In genomic region chr3:43015572-43016512, GRCh38 we compare ENCODE assay signal across 21 cellular contexts. TPM values are rescaled to one million over a fixed set of nuclear protein-coding genes. Genes with fewer than 3 reads are reported as not detected.
DNase-seq lines count a peak whose midpoint lies in the region; ATAC-seq and TF ChIP-seq lines count a peak whose summit lies in the region.
"Had no signal": no experiment of that assay in that cellular context is flagged by ENCODE, and none has a peak within 500 bp of the region (broad histone marks: within the 10 kb centered on the region; RNA-seq: fewer than 3 reads in every experiment).

No MANE protein-coding gene starts in this region.

- CTCF ChIA-PET in CD8-positive, alpha-beta T cell (lab: Charles Lee), result no interaction called here

- H3K23ac ChIP-seq in trophoblast cell (ENCODE audit: low read length), result no peak overlapping the region

- H3K4me3 ChIP-seq in BLaER1 (0 out of 2 replicates have a peak overlapping the region, but pooled peaks have one; percentile 34), trophoblast cell (ENCODE audit: low read depth, low read length) (no peak overlapping the region)
- H3K4me3 ChIP-seq in CD8-positive, alpha-beta T cell (ENCODE audit: low read depth, low read length), result no peak overlapping the region
- H3K4me3 ChIP-seq: esophagus squamous epithelium, testis had no signal

- no peak overlapping the region for H3K4me3 Mint-ChIP-seq in CD8-positive, alpha-beta T cell
- no peak overlapping the region for H3K4me3 Mint-ChIP-seq in stimulated activated memory B cell treated with anti-CD40 and anti-IgM and Interleukin-4, amounts not matched to agents 10 μg/mL and 1 μg/mL and 100 μg/mL, for 72 hours
- H3K4me3 Mint-ChIP-seq: activated B cell treated with CpG ODN at 0.5 μM for 24 hours, neural crest cell had no signal

- no peak overlapping the region for H2BK120ac ChIP-seq in trophoblast cell (ENCODE audit: insufficient read depth, low read length, poor library complexity)

- H3K4me1 ChIP-seq in BLaER1 (peaks cover 27% of the 10 kb centered on the region), trophoblast cell (ENCODE audit: control insufficient read depth in 1 of 2, insufficient read depth in 2 of 2, low read length in 2 of 2) (peaks cover 0 to 4% of the 10 kb centered on the region in 2 experiments)
- peaks cover 41% of the 10 kb centered on the region for H3K4me1 ChIP-seq in CD8-positive, alpha-beta T cell (ENCODE audit: insufficient read depth, low read length)
- H3K4me1 ChIP-seq: testis had no signal

- peak overlapping the region; percentile 42 for H3K4me2 ChIP-seq in BLaER1
- no peak overlapping the region for H3K4me2 ChIP-seq in trophoblast cell (ENCODE audit: low read length)

- peak in 1 of 7 experiments; percentile 50 for DNase-seq in CD8-positive, alpha-beta T cell
- DNase-seq in RKO (ENCODE audit: low spot score), result peak; percentile 19
- peak; percentile 31 for DNase-seq in islet precursor cell
- no peak for DNase-seq in NCI-H2196 (lab: John Stamatoyannopoulos, UW; ENCODE audit: unreplicated experiment)
- DNase-seq in trophoblast cell, result no peak
- no peak for DNase-seq in NCI-H774 (lab: John Stamatoyannopoulos, UW)
- DNase-seq: activated B cell treated with CpG ODN at 0.5 μM for 24 hours; amygdala; cerebellar nuclear complex; effector CD4-positive, alpha-beta T cell; esophagus squamous epithelium; GOT3; left colon; NCI-H1436 treated with DMSO at 0.1 percent for 48 hours; NCI-H82; stimulated activated CD8-positive, alpha-beta memory T cell treated with anti-CD3 and anti-CD28 coated beads, Interleukin-4, amount 100 ng/mL, for 48 hours; testis had no signal

- no peak overlapping the region for H2AK5ac ChIP-seq in trophoblast cell (ENCODE audit: low read length)

- no peaks in the 10 kb centered on the region for H4K20me1 ChIP-seq in BLaER1

- H3K14ac ChIP-seq in trophoblast cell (ENCODE audit: low read length), result no peak overlapping the region

- H2AFZ ChIP-seq in trophoblast cell (ENCODE audit: insufficient read depth, low read length, poor library complexity), result no peak overlapping the region

- no peaks in the 10 kb centered on the region for H3K36me3 ChIP-seq in BLaER1
- no peaks in the 10 kb centered on the region for H3K36me3 ChIP-seq in CD8-positive, alpha-beta T cell (ENCODE audit: insufficient read depth, low read length)
- H3K36me3 ChIP-seq in trophoblast cell (ENCODE audit: control insufficient read depth in 1 of 2, insufficient read depth in 2 of 2, low read length in 2 of 2), result no peaks in the 10 kb centered on the region
- H3K36me3 ChIP-seq: esophagus squamous epithelium had no signal

- no CpG with 5 or more reads among the region's 4 CpGs for WGBS in trophoblast cell (ENCODE audit: extremely low coverage, insufficient coverage, insufficient read length)

- no peak overlapping the region for H4K91ac ChIP-seq in trophoblast cell (ENCODE audit: low read depth, low read length)

- no peak overlapping the region for H3K27ac Mint-ChIP-seq in CD8-positive, alpha-beta T cell
- no peak overlapping the region for H3K27ac Mint-ChIP-seq in stimulated activated memory B cell treated with anti-CD40 and anti-IgM and Interleukin-4, amounts not matched to agents 10 μg/mL and 1 μg/mL and 100 μg/mL, for 72 hours
- H3K27ac Mint-ChIP-seq: activated B cell treated with CpG ODN at 0.5 μM for 24 hours had no signal

- ATAC-seq in CD8-positive, alpha-beta T cell, result peak; percentile 22
- no peak for ATAC-seq in stimulated activated memory B cell treated with anti-CD40 and anti-IgM and Interleukin-4, amounts not matched to agents 10 μg/mL and 1 μg/mL and 100 μg/mL, for 72 hours
- ATAC-seq: left colon had no signal

- H3K79me1 ChIP-seq in trophoblast cell (ENCODE audit: low read length), result no peaks in the 10 kb centered on the region

- TF ChIP-seq CTCF in CD8-positive, alpha-beta T cell (IDR thresholded peaks at IDR 0.05), result no peak

- H3K27ac ChIP-seq in BLaER1, result peak overlapping the region; percentile 70
- peak overlapping the region; percentile 63 for H3K27ac ChIP-seq in CD8-positive, alpha-beta T cell (ENCODE audit: low read depth, low read length)
- no peak overlapping the region for H3K27ac ChIP-seq in trophoblast cell (ENCODE audit: low read depth, low read length)
- H3K27ac ChIP-seq: testis had no signal

- intact Hi-C loops in CD8-positive, alpha-beta T cell (cut with DNase I, micrococcal nuclease), result loop anchor here in 1 of 2 experiments (5.0 kb wide), 1 partner anchor 91 kb away; the partner anchor contains the start of gene POMGNT2

- no peak overlapping the region for H3K18ac ChIP-seq in trophoblast cell (ENCODE audit: low read length)

- peaks cover 2% of the 10 kb centered on the region for H3K36me3 Mint-ChIP-seq in CD8-positive, alpha-beta T cell
- H3K36me3 Mint-ChIP-seq in stimulated activated memory B cell treated with anti-CD40 and anti-IgM and Interleukin-4, amounts not matched to agents 10 μg/mL and 1 μg/mL and 100 μg/mL, for 72 hours, result no peaks in the 10 kb centered on the region

- H3K9me3 ChIP-seq in BLaER1 (peaks cover 62% of the 10 kb centered on the region), trophoblast cell (ENCODE audit: insufficient read depth, low read depth, low read length) (peaks cover 45% of the 10 kb centered on the region)
- H3K9me3 ChIP-seq in CD8-positive, alpha-beta T cell (ENCODE audit: low read length), result peaks cover 54% of the 10 kb centered on the region
- H3K9me3 ChIP-seq: testis had no signal

- H3K27me3 ChIP-seq in BLaER1 (no peaks in the 10 kb centered on the region), trophoblast cell (ENCODE audit: insufficient read depth, low read length) (no peaks in the 10 kb centered on the region)
- no peaks in the 10 kb centered on the region for H3K27me3 ChIP-seq in CD8-positive, alpha-beta T cell (ENCODE audit: insufficient read depth, low read length)
- H3K27me3 ChIP-seq: esophagus squamous epithelium, testis had no signal

- H3K9ac ChIP-seq in BLaER1 (no peak overlapping the region), trophoblast cell (ENCODE audit: low read length) (no peak overlapping the region)

- H2BK12ac ChIP-seq in trophoblast cell (ENCODE audit: low read length), result no peak overlapping the region

- H4K12ac ChIP-seq in trophoblast cell (ENCODE audit: low read depth, low read length), result no peak overlapping the region

- H3K79me2 ChIP-seq in trophoblast cell (ENCODE audit: control insufficient read depth, insufficient read depth, low read length, poor library complexity), result no peaks in the 10 kb centered on the region

- no peaks in the 10 kb centered on the region for H3K27me3 Mint-ChIP-seq in CD8-positive, alpha-beta T cell (ENCODE audit: low read depth)
- peaks cover 8% of the 10 kb centered on the region for H3K27me3 Mint-ChIP-seq in stimulated activated memory B cell treated with anti-CD40 and anti-IgM and Interleukin-4, amounts not matched to agents 10 μg/mL and 1 μg/mL and 100 μg/mL, for 72 hours
- H3K27me3 Mint-ChIP-seq: activated B cell treated with CpG ODN at 0.5 μM for 24 hours had no signal

- H4K8ac ChIP-seq in trophoblast cell (ENCODE audit: low read depth, low read length), result no peak overlapping the region

- H3K4me1 Mint-ChIP-seq in CD8-positive, alpha-beta T cell (ENCODE audit: low read depth), result peaks cover 22% of the 10 kb centered on the region
- no peaks in the 10 kb centered on the region for H3K4me1 Mint-ChIP-seq in stimulated activated memory B cell treated with anti-CD40 and anti-IgM and Interleukin-4, amounts not matched to agents 10 μg/mL and 1 μg/mL and 100 μg/mL, for 72 hours
- H3K4me1 Mint-ChIP-seq: activated B cell treated with CpG ODN at 0.5 μM for 24 hours, neural crest cell had no signal

- H3K9me3 Mint-ChIP-seq in CD8-positive, alpha-beta T cell, result no peaks in the 10 kb centered on the region
- H3K9me3 Mint-ChIP-seq in stimulated activated memory B cell treated with anti-CD40 and anti-IgM and Interleukin-4, amounts not matched to agents 10 μg/mL and 1 μg/mL and 100 μg/mL, for 72 hours, result no peaks in the 10 kb centered on the region
- H3K9me3 Mint-ChIP-seq: activated B cell treated with CpG ODN at 0.5 μM for 24 hours, neural crest cell had no signal

- POLR2A ChIA-PET in CD8-positive, alpha-beta T cell (lab: Charles Lee), result no interaction called here

- no peak overlapping the region for H3K4ac ChIP-seq in trophoblast cell (ENCODE audit: low read depth, low read length)

- no peak overlapping the region for H2BK5ac ChIP-seq in trophoblast cell (ENCODE audit: low read depth, low read length, poor library complexity)

RNA-seq across cellular contexts. Expression of gene GASK1A, which starts 36.7 kb away (rescaled TPM):
- under 1 TPM in 1 of 2 experiments, not detected in 1; 0.19 TPM for total RNA-seq in CD8-positive, alpha-beta T cell
- 0.89 and 1.1 TPM in 2 replicates for polyA plus RNA-seq in trophoblast cell (2013)
- total RNA-seq: activated B cell treated with CpG ODN at 0.5 μM for 24 hours, SK-MEL-5 had no signal

Comparison
In these comparisons a context has a peak if more than half of its experiments do, and no peak if none do; other contexts are left out.
1. DNase-seq: peak in RKO (single experiment) and islet precursor cell (single experiment); none in NCI-H2196 (single experiment), trophoblast cell (0 of 2) and NCI-H774 (single experiment).